1 cellular context compared by ENCODE assay signal in genomic region chr10:109961181-109962001, GRCh38.
TF ChIP-seq lines count a peak whose summit lies in the region.

No MANE protein-coding gene starts in this region.

TF ChIP-seq in HepG2, 621 proteins besides CTCF, POLR2A, EP300 and RAD21:
- TF ChIP-seq ZNF512B (CRISPR knock-in tag; IDR thresholded peaks at IDR 0.05; ENCODE audit: borderline replicate concordance) = no peak
- no peak for TF ChIP-seq NPAS2 (CRISPR knock-in tag; IDR thresholded peaks at IDR 0.05; ENCODE audit: borderline replicate concordance)
- TF ChIP-seq MED8 (CRISPR knock-in tag; IDR thresholded peaks at IDR 0.05; ENCODE audit: insufficient replicate concordance) = no peak
- no peak for TF ChIP-seq ZNF180 (CRISPR knock-in tag; IDR thresholded peaks at IDR 0.05; ENCODE audit: borderline replicate concordance, low read depth)
- no peak for TF ChIP-seq ZKSCAN5 (CRISPR knock-in tag; IDR thresholded peaks at IDR 0.05)
- TF ChIP-seq RFXAP (CRISPR knock-in tag; IDR thresholded peaks at IDR 0.05; ENCODE audit: borderline replicate concordance) = no peak
- no peak for TF ChIP-seq MIER2 (CRISPR knock-in tag; IDR thresholded peaks at IDR 0.05)
- no peak for TF ChIP-seq ZNF83 (CRISPR knock-in tag; IDR thresholded peaks at IDR 0.05; ENCODE audit: borderline replicate concordance)
- TF ChIP-seq WIZ (CRISPR knock-in tag; IDR thresholded peaks at IDR 0.05) = no peak
- TF ChIP-seq XBP1 (CRISPR knock-in tag; IDR thresholded peaks at IDR 0.05) = no peak
- no peak for TF ChIP-seq SRSF1 (optimal IDR thresholded peaks at IDR 0.05; ENCODE audit: low read depth, low read length)
- TF ChIP-seq, protein P1, sequence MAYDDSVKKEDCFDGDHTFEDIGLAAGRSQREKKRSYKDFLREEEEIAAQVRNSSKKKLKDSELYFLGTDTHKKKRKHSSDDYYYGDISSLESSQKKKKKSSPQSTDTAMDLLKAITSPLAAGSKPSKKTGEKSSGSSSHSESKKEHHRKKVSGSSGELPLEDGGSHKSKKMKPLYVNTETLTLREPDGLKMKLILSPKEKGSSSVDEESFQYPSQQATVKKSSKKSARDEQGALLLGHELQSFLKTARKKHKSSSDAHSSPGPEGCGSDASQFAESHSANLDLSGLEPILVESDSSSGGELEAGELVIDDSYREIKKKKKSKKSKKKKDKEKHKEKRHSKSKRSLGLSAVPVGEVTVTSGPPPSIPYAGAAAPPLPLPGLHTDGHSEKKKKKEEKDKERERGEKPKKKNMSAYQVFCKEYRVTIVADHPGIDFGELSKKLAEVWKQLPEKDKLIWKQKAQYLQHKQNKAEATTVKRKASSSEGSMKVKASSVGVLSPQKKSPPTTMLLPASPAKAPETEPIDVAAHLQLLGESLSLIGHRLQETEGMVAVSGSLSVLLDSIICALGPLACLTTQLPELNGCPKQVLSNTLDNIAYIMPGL (CRISPR knock-in tag; IDR thresholded peaks at IDR 0.05; ENCODE audit: borderline replicate concordance in 1 of 2, low read depth in 1 of 2) = no peak
- TF ChIP-seq CERS6 (CRISPR knock-in tag; IDR thresholded peaks at IDR 0.05) = no peak
- TF ChIP-seq BRD4 (CRISPR knock-in tag; IDR thresholded peaks at IDR 0.05) = no peak
- no peak for TF ChIP-seq E2F2 (CRISPR knock-in tag; IDR thresholded peaks at IDR 0.05; ENCODE audit: borderline replicate concordance)
- no peak for TF ChIP-seq TBX3 (IDR thresholded peaks at IDR 0.05; ENCODE audit: borderline replicate concordance)
- no peak for TF ChIP-seq NCOA2 (CRISPR knock-in tag; IDR thresholded peaks at IDR 0.05)
- no peak for TF ChIP-seq ZNF451 (CRISPR knock-in tag; IDR thresholded peaks at IDR 0.05)
